9 cellular contexts compared by ENCODE assay signal in the genomic region with DNA sequence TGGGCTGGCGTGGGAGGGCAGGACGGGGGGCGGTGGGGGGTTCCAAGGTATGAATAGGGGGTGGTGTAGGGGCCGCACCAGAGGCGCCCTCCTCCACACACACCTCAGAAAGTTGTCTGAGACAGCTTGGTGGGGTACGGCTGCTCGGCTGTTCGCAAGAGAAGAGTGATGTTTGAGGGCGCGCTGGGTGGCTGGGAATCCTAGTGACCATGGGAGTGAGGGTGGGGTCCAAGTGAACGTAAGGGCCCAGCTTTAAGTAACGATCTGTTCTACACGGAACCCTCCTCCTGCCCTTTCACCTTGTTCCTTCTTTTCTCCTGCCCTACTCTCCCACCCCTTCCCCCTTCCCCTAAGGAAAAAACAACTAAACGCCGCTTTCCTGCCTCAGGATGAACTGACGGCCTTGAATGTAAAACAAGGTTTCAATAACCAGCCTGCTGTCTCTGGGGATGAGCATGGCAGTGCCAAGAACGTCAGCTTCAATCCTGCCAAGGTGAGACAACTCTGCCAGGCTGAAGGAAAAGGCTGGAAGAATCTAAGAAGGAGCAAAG. TPM values are rescaled to one million over a fixed set of nuclear protein-coding genes. Genes with fewer than 3 reads are reported as not detected.
DNase-seq lines count a peak whose midpoint lies in the region; ATAC-seq, FAIRE-seq and TF ChIP-seq lines count a peak whose summit lies in the region.
"Had no signal": no experiment of that assay in that cellular context is flagged by ENCODE, and none has a peak within 500 bp of the region (broad histone marks: within the 10 kb centered on the region; RNA-seq: fewer than 3 reads in every experiment).

No MANE protein-coding gene starts in this region.

- no peaks in the 10 kb centered on the region for H3K4me1 Mint-ChIP-seq in HFFc6 (ENCODE audit: low read depth)

- H3K9me3 Mint-ChIP-seq in HFFc6 = no peaks in the 10 kb centered on the region

- no peaks in the 10 kb centered on the region for H3K79me2 ChIP-seq in keratinocyte (ENCODE audit: control insufficient read depth, insufficient read depth, low read length)

- H3K4me2 ChIP-seq in keratinocyte (ENCODE audit: control insufficient read depth, extremely low read depth, insufficient read depth, low read depth, low read length) = peak overlapping the region; percentile 81

- FAIRE-seq in keratinocyte (lab: Jason Lieb, UNC) = no peak
- FAIRE-seq: frontal cortex had no signal

- peak overlapping the region; percentile 89 for H3K4me3 Mint-ChIP-seq in HFFc6

- no TSS peak for BruUV-seq in A673 (replicated peaks; lab: Mats Ljungman, UMichigan)

- no peaks in the 10 kb centered on the region for H3K9me3 ChIP-seq in A673 (ENCODE audit: low read depth, low read length, poor library complexity, severe bottlenecking)
- H3K9me3 ChIP-seq in ascending aorta = no peaks in the 10 kb centered on the region
- H3K9me3 ChIP-seq in keratinocyte (ENCODE audit: control insufficient read depth, low read depth, low read length) = no peaks in the 10 kb centered on the region
- H3K9me3 ChIP-seq in testis = no peaks in the 10 kb centered on the region

- H3K9ac ChIP-seq in keratinocyte (ENCODE audit: control insufficient read depth, extremely low read depth, insufficient read depth, low read length) = peak overlapping the region; percentile 80

- no peaks in the 10 kb centered on the region; the same call in 1 of the 2 replicates for H3K27me3 Mint-ChIP-seq in HFFc6 (ENCODE audit: insufficient read depth)

- no peak for DNase-seq in A673 (ENCODE audit: low spot score)
- DNase-seq in HFFc6 = no peak
- no peak for DNase-seq in ascending aorta (ENCODE audit: low spot score in 2 of 2)
- DNase-seq in keratinocyte (ENCODE audit: low read depth, low spot score) = no peak
- no peak for DNase-seq in testis
- DNase-seq in NCI-H1092 (lab: John Stamatoyannopoulos, UW) = no peak
- DNase-seq in COR-L47 (lab: John Stamatoyannopoulos, UW) = no peak

- no peaks in the 10 kb centered on the region for H4K20me1 ChIP-seq in keratinocyte (ENCODE audit: control insufficient read depth, extremely low read depth, insufficient read depth, low read length)

- H3K27ac Mint-ChIP-seq in HFFc6 = peak overlapping the region; percentile 59

- H3K27me3 ChIP-seq in A673 (replicated peaks; ENCODE audit: insufficient read depth, low read depth, low read length, poor library complexity) (no peaks in the 10 kb centered on the region), ascending aorta (no peaks in the 10 kb centered on the region), keratinocyte (ENCODE audit: control insufficient read depth, extremely low read depth, insufficient read depth, low read length) (no peaks in the 10 kb centered on the region), testis (no peaks in the 10 kb centered on the region)

- peaks cover 5% of the 10 kb centered on the region; the same call in 1 of the 2 replicates for H3K36me3 Mint-ChIP-seq in HFFc6 (ENCODE audit: low read depth)

- TF ChIP-seq CTCF in A673 (conservative IDR thresholded peaks at IDR 0.05; ENCODE audit: low read depth, low read length) (no peak), HFFc6 (IDR thresholded peaks at IDR 0.05) (no peak), ascending aorta (IDR thresholded peaks at IDR 0.05) (no peak), keratinocyte (optimal IDR thresholded peaks at IDR 0.05 in 1 of 3, IDR thresholded peaks at IDR 0.05 in 1 of 3, conservative IDR thresholded peaks at IDR 0.05 in 1 of 3; ENCODE audit: extremely low read depth in 1 of 3, insufficient read depth in 2 of 3, low read length in 3 of 3) (no peak), testis (IDR thresholded peaks at IDR 0.05) (no peak)

- no peaks in the 10 kb centered on the region for H3K4me1 ChIP-seq in A673 (ENCODE audit: insufficient read depth, low read length, poor library complexity, severe bottlenecking)
- H3K4me1 ChIP-seq in ascending aorta = peaks cover 0 to 4% of the 10 kb centered on the region in 2 donors
- peaks cover 10% of the 10 kb centered on the region for H3K4me1 ChIP-seq in keratinocyte (ENCODE audit: control insufficient read depth, extremely low read depth, insufficient read depth, low read length)
- H3K4me1 ChIP-seq in testis = no peaks in the 10 kb centered on the region

- POLR2A ChIA-PET in A673 (lab: Charles Lee; ENCODE audit: low non-redundant PET) = interaction anchor here (0.5 to 0.8 kb wide), 2 partner anchors 18 to 133 kb away, joined by 3 to 6 read pairs; no protein-coding TSS in a partner anchor

- dilution Hi-C loops in keratinocyte (cut with MboI; ENCODE audit: extremely low pct_ligation_motif_present, low sequenced_read_pairs) = no loop called here

- CTCF ChIA-PET in A673 (lab: Charles Lee) = no interaction called here

- peaks cover 27% of the 10 kb centered on the region for H3K36me3 ChIP-seq in A673 (ENCODE audit: insufficient read depth, low read length, poor library complexity, severe bottlenecking)
- peaks cover 13 to 28% of the 10 kb centered on the region in 2 donors for H3K36me3 ChIP-seq in ascending aorta
- peaks cover 6 to 7% of the 10 kb centered on the region in 2 experiments for H3K36me3 ChIP-seq in keratinocyte (ENCODE audit: control insufficient read depth in 2 of 2, extremely low read depth in 1 of 2, insufficient read depth in 2 of 2, low read length in 2 of 2)
- H3K36me3 ChIP-seq in testis (ENCODE audit: low read depth, missing control alignments) = no peaks in the 10 kb centered on the region

- no peaks in the 10 kb centered on the region for H3K9me1 ChIP-seq in keratinocyte (ENCODE audit: control insufficient read depth, extremely low read depth, insufficient read depth, low read length)

- H2AFZ ChIP-seq in keratinocyte (ENCODE audit: control insufficient read depth, low read length) = peak overlapping the region; percentile 63

- WGBS in testis, 2 donors = 0 to 1% methylated on average over 6 to 16 of the region's 17 CpGs

- H3K4me3 ChIP-seq in A673 (ENCODE audit: low read depth, low read length, poor library complexity, severe bottlenecking) (peak overlapping the region; percentile 62), ascending aorta (peak overlapping the region; percentile 61 to 62), keratinocyte (ENCODE audit: control insufficient read depth in 2 of 3, extremely low read depth in 1 of 3, insufficient read depth in 2 of 3, low read depth in 1 of 3, low read length in 3 of 3) (peak overlapping the region; percentile 61 to 71 (median 68)), testis (peak overlapping the region; percentile 66 to 75)

- no peak for TF ChIP-seq POLR2A in testis (IDR thresholded peaks at IDR 0.05)

- intact Hi-C loops in A673 (cut with micrococcal nuclease; ENCODE audit: unreplicated experiment) (no loop called here), ascending aorta (cut with DNase I) (loop anchor here (1.0 kb wide), 2 partner anchors 23 to 51 kb away; a partner anchor contains a TSS), testis (cut with DNase I; ENCODE audit: low total_unique reads) (no loop called here)

- H3K27ac ChIP-seq in A673 (ENCODE audit: low read depth, low read length, poor library complexity, severe bottlenecking) = peak overlapping the region; percentile 85
- H3K27ac ChIP-seq in ascending aorta = peak overlapping the region; percentile 66 to 69
- peak overlapping the region; percentile 26 for H3K27ac ChIP-seq in keratinocyte (ENCODE audit: control insufficient read depth, insufficient read depth, low read length)
- peak overlapping the region; percentile 90 to 91 for H3K27ac ChIP-seq in testis

- no peak for ATAC-seq in HG03442 (IDR thresholded peaks at IDR 0.05; ENCODE audit: unreplicated experiment)

RNA-seq across cellular contexts. Expression of a gene that starts 0.7 kb away (rescaled TPM):
- 51.6 and 63.3 TPM in 2 replicates for total RNA-seq in A673 (2021)
- total RNA-seq in HFFc6 (2021; fragmentation: NEBNext Ultra II Directional; extraction: Animal tissue kit (Norgen Biotek cat#: 25700)) = 10 to 100 TPM; 22.8 to 31.2 (median 28.5) TPM
- total RNA-seq in ascending aorta = 36.9 TPM
- 4.2 to 7.1 TPM (median 4.5 TPM) in 3 replicates for polyA plus RNA-seq in keratinocyte
- polyA plus RNA-seq in keratinocyte (2011; ENCODE audit: low read depth) = 9.7 TPM
- polyA plus RNA-seq in keratinocyte (2011; cell fraction: cytosol; rRNA removed) = 4.0 and 4.4 TPM in 2 replicates
- polyA plus RNA-seq in keratinocyte (2011; cell fraction: nucleus; rRNA removed) = 29.0 and 37.2 TPM in 2 replicates
- 7.5 and 8.8 TPM in 2 replicates for polyA plus RNA-seq in keratinocyte (2012; ENCODE audit: low replicate concordance)
- 17.6 to 143 TPM (median 35.8 TPM) in 3 replicates for polyA minus RNA-seq in keratinocyte
- polyA minus RNA-seq in keratinocyte (2011; cell fraction: cytosol; rRNA and poly(A)+ RNA removed) = 14.6 TPM
- 30.2 and 54.8 TPM in 2 replicates for polyA minus RNA-seq in keratinocyte (2011; cell fraction: nucleus; rRNA and poly(A)+ RNA removed)
- 100 to 1,000 TPM; 102 to 110 TPM for total RNA-seq in testis
- polyA plus RNA-seq in testis (ENCODE audit: insufficient read depth, low read depth, low replicate concordance) = 35.0 TPM

RNA-seq across cellular contexts. Expression of a gene that starts 7.7 kb away (rescaled TPM):
- 2.8 and 3.0 TPM in 2 replicates for total RNA-seq in A673 (2021)
- under 1 TPM in 2 of 6 experiments, not detected in 4; 0.37 to 0.43 TPM for total RNA-seq in HFFc6 (2021; fragmentation: NEBNext Ultra II Directional; extraction: Animal tissue kit (Norgen Biotek cat#: 25700))
- total RNA-seq in ascending aorta = 2.4 TPM
- polyA plus RNA-seq in keratinocyte = 0.12 to 0.42 TPM (median 0.26 TPM) in 3 replicates
- 0.66 TPM for polyA plus RNA-seq in keratinocyte (2011; ENCODE audit: low read depth)
- polyA plus RNA-seq in keratinocyte (2011; cell fraction: cytosol; rRNA removed) = 0.09 and 0.21 TPM in 2 replicates
- 0.25 and 0.40 TPM in 2 replicates for polyA plus RNA-seq in keratinocyte (2011; cell fraction: nucleus; rRNA removed)
- 0.15 and 0.66 TPM in 2 replicates for polyA plus RNA-seq in keratinocyte (2012; ENCODE audit: low replicate concordance)
- polyA minus RNA-seq in keratinocyte = 5.9 TPM in 1 of 3 replicates, not detected in the others
- polyA minus RNA-seq in keratinocyte (2011; cell fraction: cytosol; rRNA and poly(A)+ RNA removed) = not detected
- not detected in 2 replicates for polyA minus RNA-seq in keratinocyte (2011; cell fraction: nucleus; rRNA and poly(A)+ RNA removed)
- 1 to 10 TPM; 1.7 to 7.7 TPM for total RNA-seq in testis
- 6.8 TPM for polyA plus RNA-seq in testis (ENCODE audit: insufficient read depth, low read depth, low replicate concordance)
- total RNA-seq: frontal cortex had no signal

RNA-seq across cellular contexts. Expression of a gene that starts 12.5 kb away (rescaled TPM):
- total RNA-seq in A673 (2021) = not detected in 2 replicates
- total RNA-seq in HFFc6 (2021; fragmentation: NEBNext Ultra II Directional; extraction: Animal tissue kit (Norgen Biotek cat#: 25700)) = not detected
- total RNA-seq in ascending aorta = not detected
- polyA plus RNA-seq in keratinocyte = not detected in 3 replicates
- polyA plus RNA-seq in keratinocyte (2011; ENCODE audit: low read depth) = not detected
- not detected in 2 replicates for polyA plus RNA-seq in keratinocyte (2011; cell fraction: cytosol; rRNA removed)
- polyA plus RNA-seq in keratinocyte (2011; cell fraction: nucleus; rRNA removed) = not detected in 2 replicates
- not detected in 2 replicates for polyA plus RNA-seq in keratinocyte (2012; ENCODE audit: low replicate concordance)
- polyA minus RNA-seq in keratinocyte = not detected in 3 replicates
- polyA minus RNA-seq in keratinocyte (2011; cell fraction: cytosol; rRNA and poly(A)+ RNA removed) = not detected
- polyA minus RNA-seq in keratinocyte (2011; cell fraction: nucleus; rRNA and poly(A)+ RNA removed) = not detected in 2 replicates
- total RNA-seq in testis = 10 to 100 TPM in 1 of 2 donors, 1 to 10 TPM in 1; 2.8 to 13.2 TPM
- polyA plus RNA-seq in testis (ENCODE audit: insufficient read depth, low read depth, low replicate concordance) = 22.9 TPM
- total RNA-seq: frontal cortex had no signal

RNA-seq across cellular contexts. Expression of a gene that starts 23.4 kb away (rescaled TPM):
- total RNA-seq in A673 (2021) (7.0 and 10.8 TPM in 2 replicates), ascending aorta (8.0 TPM), testis (10 to 100 TPM; 58.0 to 71.8 TPM)
- 1 to 10 TPM; 4.0 to 8.1 (median 6.0) TPM for total RNA-seq in HFFc6 (2021; fragmentation: NEBNext Ultra II Directional; extraction: Animal tissue kit (Norgen Biotek cat#: 25700))
- polyA plus RNA-seq in keratinocyte (1.5 to 3.2 TPM (median 1.6 TPM) in 3 replicates), testis (ENCODE audit: insufficient read depth, low read depth, low replicate concordance) (39.5 TPM)
- 3.3 TPM for polyA plus RNA-seq in keratinocyte (2011; ENCODE audit: low read depth)
- 1.9 and 2.4 TPM in 2 replicates for polyA plus RNA-seq in keratinocyte (2011; cell fraction: cytosol; rRNA removed)
- 6.4 and 7.0 TPM in 2 replicates for polyA plus RNA-seq in keratinocyte (2011; cell fraction: nucleus; rRNA removed)
- polyA plus RNA-seq in keratinocyte (2012; ENCODE audit: low replicate concordance) = 2.8 and 5.0 TPM in 2 replicates
- 1.5 to 6.5 TPM (median 2.3 TPM) in 3 replicates for polyA minus RNA-seq in keratinocyte
- polyA minus RNA-seq in keratinocyte (2011; cell fraction: cytosol; rRNA and poly(A)+ RNA removed) = 2.7 TPM
- polyA minus RNA-seq in keratinocyte (2011; cell fraction: nucleus; rRNA and poly(A)+ RNA removed) = 1.2 and 1.4 TPM in 2 replicates

RNA-seq across cellular contexts. Expression of a gene that starts 25.6 kb away (rescaled TPM):
- total RNA-seq in A673 (2021) = 1.2 and 1.7 TPM in 2 replicates
- under 1 TPM; 0.14 to 0.48 (median 0.29) TPM for total RNA-seq in HFFc6 (2021; fragmentation: NEBNext Ultra II Directional; extraction: Animal tissue kit (Norgen Biotek cat#: 25700))
- total RNA-seq in ascending aorta = 0.21 TPM
- 0.05 to 0.08 TPM (median 0.07 TPM) in 3 replicates for polyA plus RNA-seq in keratinocyte
- 0.42 TPM for polyA plus RNA-seq in keratinocyte (2011; ENCODE audit: low read depth)
- 0.04 and 0.06 TPM in 2 replicates for polyA plus RNA-seq in keratinocyte (2011; cell fraction: cytosol; rRNA removed)
- polyA plus RNA-seq in keratinocyte (2011; cell fraction: nucleus; rRNA removed) = 0.85 and 1.2 TPM in 2 replicates
- 0.03 and 0.51 TPM in 2 replicates for polyA plus RNA-seq in keratinocyte (2012; ENCODE audit: low replicate concordance)
- polyA minus RNA-seq in keratinocyte = 0.16 TPM in 1 of 3 replicates, not detected in the others
- not detected for polyA minus RNA-seq in keratinocyte (2011; cell fraction: cytosol; rRNA and poly(A)+ RNA removed)
- 0.32 and 0.54 TPM in 2 replicates for polyA minus RNA-seq in keratinocyte (2011; cell fraction: nucleus; rRNA and poly(A)+ RNA removed)
- total RNA-seq in testis = 1 to 10 TPM; 7.6 to 8.9 TPM
- 8.2 TPM for polyA plus RNA-seq in testis (ENCODE audit: insufficient read depth, low read depth, low replicate concordance)

Comparison
In these comparisons a context has a peak if more than half of its experiments do, and no peak if none do; other contexts are left out.
1. H3K27ac ChIP-seq: peak in every context shown above with its lines; median percentile 90 in testis; 85 in A673; 68 in ascending aorta; 26 in keratinocyte.